In the genomic region with DNA sequence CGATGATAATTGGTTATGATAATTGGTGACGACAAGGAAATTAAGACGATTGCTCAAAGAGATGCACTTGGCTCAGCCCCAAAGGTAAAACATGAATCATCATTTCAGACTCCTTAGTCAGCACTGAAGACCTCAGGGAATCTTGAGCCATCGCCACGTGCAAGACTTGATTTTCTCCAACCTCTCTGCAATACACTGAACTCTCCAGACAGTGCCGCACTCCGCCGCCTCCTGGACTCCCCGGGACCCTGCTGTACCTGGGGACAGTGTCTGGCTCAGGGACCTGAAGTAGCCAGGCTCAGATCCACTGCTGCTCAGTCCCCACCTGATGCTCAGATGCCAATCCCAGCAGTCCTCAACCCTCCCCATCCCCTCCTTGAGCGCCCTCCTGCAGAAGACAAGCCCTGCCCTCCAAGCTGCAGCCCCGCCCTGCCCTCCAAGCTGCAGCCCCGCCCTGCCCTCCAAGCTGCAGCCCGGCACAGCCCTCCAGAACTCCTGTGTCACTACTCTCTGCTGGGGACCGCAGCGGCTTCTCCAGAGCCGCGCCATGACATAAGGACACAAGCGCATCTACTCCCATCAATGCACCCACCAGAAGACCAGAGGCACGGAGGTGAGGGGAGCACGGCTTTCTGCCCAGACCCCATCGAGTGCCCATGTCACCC, we compare ENCODE assay signal across 8 cellular contexts. TPM values are rescaled to one million over a fixed set of nuclear protein-coding genes. Genes with fewer than 3 reads are reported as not detected.
DNase-seq lines count a peak whose midpoint lies in the region; ATAC-seq, FAIRE-seq and TF ChIP-seq lines count a peak whose summit lies in the region.

No MANE protein-coding gene starts in this region.

- peaks cover 9 to 15% (median 15%) of the 10 kb centered on the region in 3 donors for H3K27me3 Mint-ChIP-seq in immature natural killer cell (ENCODE audit: low read depth in 3 of 3)

- H3K4me1 Mint-ChIP-seq in immature natural killer cell: peaks cover 39 to 50% of the 10 kb centered on the region in 2 donors

- peaks cover 32% of the 10 kb centered on the region for H4K20me1 ChIP-seq in PC-9 (ENCODE audit: insufficient read depth)

- H3K9me3 ChIP-seq in PC-9 (ENCODE audit: insufficient read depth, low read depth): no peaks in the 10 kb centered on the region

- POLR2A ChIA-PET in PC-9 (lab: Charles Lee; ENCODE audit: unreplicated experiment): interaction anchor here (0.7 kb wide), 2 partner anchors 26 to 1172 kb away, joined by 4 to 5 read pairs; no protein-coding TSS in a partner anchor

- FAIRE-seq in D721Med (lab: Jason Lieb, UNC) (no peak), GM12891 (lab: Jason Lieb, UNC) (no peak)

- peaks cover 6 to 7% (median 7%) of the 10 kb centered on the region in 3 donors for H3K36me3 Mint-ChIP-seq in immature natural killer cell

- H3K4me2 ChIP-seq in PC-9: peak overlapping the region; percentile 94

- intact Hi-C loops in PC-9 (cut with micrococcal nuclease; ENCODE audit: unreplicated experiment): loop anchor here (1.0 to 10.0 kb wide), 4 partner anchors 65 to 869 kb away; a partner anchor contains a TSS

- peak overlapping the region; percentile 70 to 95 (median 87) for H3K27ac Mint-ChIP-seq in immature natural killer cell

- H3K9me2 ChIP-seq in PC-9 (ENCODE audit: insufficient read depth): no peaks in the 10 kb centered on the region

- peaks cover under 1% of the 10 kb centered on the region; the same call in 1 of the 2 replicates for H3K27me3 ChIP-seq in PC-9 (ENCODE audit: insufficient read depth, low read depth)
- H3K27me3 ChIP-seq in brain microvascular endothelial cell (replicated peaks): no peaks in the 10 kb centered on the region

- peak; percentile 35 for DNase-seq in D721Med (ENCODE audit: insufficient read length, low spot score)
- DNase-seq in PC-9: peak; percentile 49 to 83
- peak; percentile 88 for DNase-seq in brain microvascular endothelial cell
- no peak for DNase-seq in immature natural killer cell
- DNase-seq in stimulated activated CD4-positive, alpha-beta T cell treated with anti-CD3 and anti-CD28 coated beads, Interleukin-15, amount 100 ng/mL, for 48 hours (ENCODE audit: low read depth in 2 of 2): peak; percentile 11 to 39
- DNase-seq in GM12891 (ENCODE audit: insufficient read length, low spot score): no peak

- CTCF ChIA-PET in PC-9 (lab: Charles Lee): interaction anchor here (0.6 to 0.9 kb wide), 3 partner anchors 534 to 1077 kb away, joined by 3 read pairs; no protein-coding TSS in a partner anchor

- H3K4me1 ChIP-seq in PC-9 (replicated peaks; ENCODE audit: insufficient read depth): peaks cover 22% of the 10 kb centered on the region

- H3K27ac ChIP-seq in PC-9: peak overlapping the region; percentile 57
- H3K27ac ChIP-seq in brain microvascular endothelial cell: peak overlapping the region; percentile 85

- H3K79me2 ChIP-seq in PC-9 (ENCODE audit: low read depth): peaks cover 37% of the 10 kb centered on the region

- no TSS peak for BruUV-seq in PC-9 (replicated peaks; lab: Mats Ljungman, UMichigan)

- H3K4me3 ChIP-seq in PC-9 (peak overlapping the region; percentile 68), brain microvascular endothelial cell (ENCODE audit: low read depth, low read length) (peak overlapping the region; percentile 82)

- peak overlapping the region; percentile 74; the same call in 1 of the 2 replicates for H2AFZ ChIP-seq in PC-9

- H3F3A ChIP-seq in PC-9 (ENCODE audit: insufficient read depth, low read depth): peaks cover 15% of the 10 kb centered on the region

- TF ChIP-seq CTCF in D721Med (IDR thresholded peaks at IDR 0.05; ENCODE audit: insufficient read depth, missing control alignments) (no peak), PC-9 (conservative IDR thresholded peaks at IDR 0.05) (peak; percentile 56; the same call in 1 of the 2 replicates), brain microvascular endothelial cell (IDR thresholded peaks at IDR 0.05; ENCODE audit: low read depth, low read length, missing control alignments) (peak; percentile 71)

- H3K36me3 ChIP-seq in PC-9 (ENCODE audit: low read depth) (peaks cover 8% of the 10 kb centered on the region), brain microvascular endothelial cell (replicated peaks) (peaks cover 6% of the 10 kb centered on the region)

- no peak for TF ChIP-seq POLR2A in GM12891 (IDR thresholded peaks at IDR 0.05; ENCODE audit: low read depth, low read length)

- H3K9me3 Mint-ChIP-seq in immature natural killer cell: no peaks in the 10 kb centered on the region

- peak overlapping the region; percentile 85 to 92 (median 89) for H3K4me3 Mint-ChIP-seq in immature natural killer cell

- in situ Hi-C loops in brain microvascular endothelial cell (cut with HindIII; ENCODE audit: low pct_ligation_motif_present, low sequenced_read_pairs): no loop called here

- ATAC-seq in GM19463 (IDR thresholded peaks at IDR 0.05; ENCODE audit: unreplicated experiment) (peak; percentile 28), HG03469 (IDR thresholded peaks at IDR 0.05; ENCODE audit: unreplicated experiment) (peak; percentile 12)

TF ChIP-seq in GM12891, 5 proteins besides CTCF, POLR2A, EP300 and RAD21:
- no peak for TF ChIP-seq TAF1 (IDR thresholded peaks at IDR 0.05; ENCODE audit: low read depth, low read length)
- no peak for TF ChIP-seq POU2F2 (IDR thresholded peaks at IDR 0.05; ENCODE audit: low read depth, low read length)
- TF ChIP-seq POLR2AphosphoS5 (IDR thresholded peaks at IDR 0.05; ENCODE audit: low read depth, low read length): no peak
- no peak for TF ChIP-seq SPI1 (IDR thresholded peaks at IDR 0.05; ENCODE audit: low read depth, low read length)
- no peak for TF ChIP-seq PAX5 (IDR thresholded peaks at IDR 0.05; ENCODE audit: insufficient read depth, low read length, severe bottlenecking)

RNA-seq across cellular contexts. Expression of a gene that starts 1.1 kb away (rescaled TPM):
- total RNA-seq in PC-9 (2021): 30.5 and 32.4 TPM in 2 replicates
- 10 to 100 TPM; 22.0 to 38.5 (median 37.1) TPM for polyA plus RNA-seq in immature natural killer cell
- polyA plus RNA-seq in GM12891 (2012; ENCODE audit: low read depth, missing spikeins): 14.3 TPM

Comparison
In these comparisons a context has a peak if more than half of its experiments do, and no peak if none do; other contexts are left out.
1. DNase-seq: peak in D721Med (single experiment), PC-9 (2 of 2), brain microvascular endothelial cell (single experiment) and stimulated activated CD4-positive, alpha-beta T cell treated with anti-CD3 and anti-CD28 coated beads, Interleukin-15, amount 100 ng/mL, for 48 hours (2 of 2); none in immature natural killer cell (0 of 3) and GM12891 (single experiment).